ENCODE assay signal across 17 cellular contexts in genomic region chr2:201931955-201932354, GRCh38.
DNase-seq lines count a peak whose midpoint lies in the region; ATAC-seq and TF ChIP-seq lines count a peak whose summit lies in the region.
"Had no signal": no experiment of that assay in that cellular context is flagged by ENCODE, and none has a peak within 500 bp of the region (broad histone marks: within the 10 kb centered on the region; RNA-seq: fewer than 3 reads in every experiment).

No MANE protein-coding gene starts in this region.

- H3K27ac Mint-ChIP-seq in MCF 10A (ENCODE audit: low read depth, unreplicated experiment) = no peak overlapping the region
- H3K27ac Mint-ChIP-seq: activated CD4-positive, alpha-beta T cell treated with anti-CD3 and anti-CD28 coated beads, Interleukin-2, amount 10 ng/mL, durations not matched to agents 24 days and 14 days; activated naive CD8-positive, alpha-beta T cell had no signal

- CTCF ChIA-PET in MCF 10A (lab: Yijun Ruan, JAX) = no interaction called here
- CTCF ChIA-PET in RWPE1 (lab: Yijun Ruan, JAX) = no interaction called here

- no peak overlapping the region for H3K4me3 Mint-ChIP-seq in MCF 10A (ENCODE audit: unreplicated experiment)
- H3K4me3 Mint-ChIP-seq: activated CD4-positive, alpha-beta T cell treated with anti-CD3 and anti-CD28 coated beads, Interleukin-2, amount 10 ng/mL, durations not matched to agents 24 days and 14 days; activated naive CD8-positive, alpha-beta T cell had no signal

- no peaks in the 10 kb centered on the region for H3K36me3 ChIP-seq in breast epithelium
- no peaks in the 10 kb centered on the region for H3K36me3 ChIP-seq in adipocyte (ENCODE audit: control insufficient read depth, insufficient read depth, low read length, severe bottlenecking)

- H3K27me3 Mint-ChIP-seq in MCF 10A (ENCODE audit: insufficient read depth, unreplicated experiment) = no peaks in the 10 kb centered on the region

- H3K9ac ChIP-seq in adipocyte (ENCODE audit: low read length) = no peak overlapping the region

- POLR2A ChIA-PET in MCF 10A (lab: Yijun Ruan, JAX) = no interaction called here
- POLR2A ChIA-PET in RWPE1 (lab: Yijun Ruan, JAX; ENCODE audit: low non-redundant PET) = no interaction called here

- H3K4me1 ChIP-seq in breast epithelium (no peaks in the 10 kb centered on the region), adipocyte (ENCODE audit: control insufficient read depth, insufficient read depth, low read length) (peaks cover 9% of the 10 kb centered on the region)

- no peak for ATAC-seq in GM18498 (IDR thresholded peaks at IDR 0.05; ENCODE audit: unreplicated experiment)
- ATAC-seq: K562 had no signal

- TF ChIP-seq POLR2A in breast epithelium (IDR thresholded peaks at IDR 0.05) = no peak

- H3K27me3 ChIP-seq in breast epithelium = no peaks in the 10 kb centered on the region
- peaks cover 18% of the 10 kb centered on the region for H3K27me3 ChIP-seq in adipocyte (replicated peaks; ENCODE audit: control insufficient read depth, insufficient read depth, low read length)

- H3K4me1 Mint-ChIP-seq in MCF 10A (ENCODE audit: insufficient read depth, unreplicated experiment) = peaks cover 6% of the 10 kb centered on the region
- H3K4me1 Mint-ChIP-seq: activated CD4-positive, alpha-beta T cell treated with anti-CD3 and anti-CD28 coated beads, Interleukin-2, amount 10 ng/mL, durations not matched to agents 24 days and 14 days had no signal

- no peaks in the 10 kb centered on the region for H3K36me3 Mint-ChIP-seq in MCF 10A (ENCODE audit: insufficient read depth, unreplicated experiment)

- no peaks in the 10 kb centered on the region for H3K9me3 Mint-ChIP-seq in MCF 10A (ENCODE audit: unreplicated experiment)
- H3K9me3 Mint-ChIP-seq: activated CD4-positive, alpha-beta T cell treated with anti-CD3 and anti-CD28 coated beads, Interleukin-2, amount 10 ng/mL, durations not matched to agents 24 days and 14 days had no signal

- no peak overlapping the region for H3K4me3 ChIP-seq in breast epithelium
- H3K4me3 ChIP-seq in adipocyte (ENCODE audit: low read length) = no peak overlapping the region
- no peak overlapping the region for H3K4me3 ChIP-seq in foreskin fibroblast (ENCODE audit: low read depth in 1 of 2, low read length in 2 of 2)
- H3K4me3 ChIP-seq: K562 had no signal

- intact Hi-C loops in breast epithelium (cut with DNase I; ENCODE audit: low total_unique reads) (no loop called here), MCF 10A (cut with micrococcal nuclease) (no loop called here)

- TF ChIP-seq CTCF in breast epithelium (IDR thresholded peaks at IDR 0.05) = no peak
- no peak for TF ChIP-seq CTCF in MCF 10A (IDR thresholded peaks at IDR 0.05; ENCODE audit: unreplicated experiment)
- TF ChIP-seq CTCF in foreskin fibroblast (IDR thresholded peaks at IDR 0.05; ENCODE audit: low read depth, low read length) = no peak
- no peak for TF ChIP-seq CTCF in RWPE1 (conservative IDR thresholded peaks at IDR 0.05; ENCODE audit: low read depth)

- H3K27ac ChIP-seq in breast epithelium = peak overlapping the region; percentile 34 to 63
- no peak overlapping the region for H3K27ac ChIP-seq in RWPE1

- no TSS peak for BruUV-seq in MCF 10A (replicated peaks; lab: Mats Ljungman, UMichigan)

- no peaks in the 10 kb centered on the region for H3K9me3 ChIP-seq in breast epithelium
- peaks cover 5% of the 10 kb centered on the region for H3K9me3 ChIP-seq in adipocyte (ENCODE audit: control insufficient read depth, low read length)

- DNase-seq in breast epithelium (ENCODE audit: low spot score in 2 of 2) (no peak), MCF 10A (ENCODE audit: unreplicated experiment) (no peak), adipocyte (ENCODE audit: low read depth) (peak; percentile 75), foreskin fibroblast (peak; percentile 65 to 85), RWPE1 (ENCODE audit: low spot score) (no peak), NCI-H2107 (lab: John Stamatoyannopoulos, UW) (no peak)
- DNase-seq in activated naive CD4-positive, alpha-beta T cell (lab: John Stamatoyannopoulos, UW) = no peak
- DNase-seq: activated CD4-positive, alpha-beta T cell treated with anti-CD3 and anti-CD28 coated beads, Interleukin-2, amount 10 ng/mL, durations not matched to agents 24 days and 14 days; activated T-cell treated with anti-CD3 and anti-CD28 coated beads, Interleukin-2, amount 50 U/mL, for 1 hour; COR-L47; glutamatergic neuron; SHP77; T-helper 9 cell; trophoblast cell had no signal

Comparison
In these comparisons a context has a peak if more than half of its experiments do, and no peak if none do; other contexts are left out.
1. DNase-seq: peak in adipocyte (single experiment) and foreskin fibroblast (2 of 2); none in breast epithelium (0 of 2), MCF 10A (single experiment), activated naive CD4-positive, alpha-beta T cell (0 of 4), RWPE1 (single experiment) and NCI-H2107 (single experiment).